11 cellular contexts compared by ENCODE assay signal in the genomic region with DNA sequence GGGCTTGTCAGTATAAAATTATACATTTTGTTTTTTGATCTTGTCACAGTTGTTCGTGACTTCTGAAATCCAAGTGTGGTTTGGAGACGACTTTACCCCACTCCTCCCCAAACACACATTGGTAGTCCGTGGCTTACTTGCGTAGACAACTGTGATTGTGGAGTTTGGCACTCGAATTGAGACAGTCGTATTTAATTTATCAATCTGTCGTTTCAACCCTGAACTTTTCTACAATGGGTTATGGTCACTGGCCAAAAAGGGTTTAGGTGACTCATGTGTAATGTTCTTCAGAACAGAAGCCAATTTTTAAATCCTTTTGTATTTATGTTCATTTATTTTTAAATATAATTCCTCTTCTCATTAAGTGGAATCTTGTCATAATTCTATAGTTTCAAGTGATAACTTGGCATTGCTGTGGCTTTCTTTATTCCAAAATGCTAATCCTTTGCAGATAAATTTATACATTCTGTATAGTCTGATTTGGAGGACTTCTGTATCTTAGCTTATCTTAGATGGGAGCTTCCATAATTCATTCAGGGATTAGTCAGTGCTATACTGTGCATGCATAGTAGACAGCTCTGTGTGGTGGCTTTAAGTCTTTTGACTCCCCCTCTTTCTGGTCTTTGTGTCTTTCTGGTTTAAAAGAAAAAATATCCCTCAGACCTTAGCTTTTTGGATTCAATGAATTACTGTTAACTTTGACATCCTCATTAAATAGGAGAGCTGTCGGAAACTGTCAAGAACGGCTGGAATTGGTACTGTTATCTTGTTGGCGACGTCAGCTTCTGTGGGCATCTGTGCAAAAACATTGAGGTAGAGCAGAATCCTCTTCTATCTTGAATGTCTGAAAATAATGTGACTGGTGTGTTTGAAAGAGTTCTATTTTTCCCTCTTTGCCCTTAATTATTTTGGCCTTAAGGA.
DNase-seq lines count a peak whose midpoint lies in the region; ATAC-seq and TF ChIP-seq lines count a peak whose summit lies in the region.
"Had no signal": no experiment of that assay in that cellular context is flagged by ENCODE, and none has a peak within 500 bp of the region (broad histone marks: within the 10 kb centered on the region; RNA-seq: fewer than 3 reads in every experiment).

No MANE protein-coding gene starts in this region.

- TF ChIP-seq CTCF in brain (conservative IDR thresholded peaks at IDR 0.05), result no peak
- no peak for TF ChIP-seq CTCF in BE2C (IDR thresholded peaks at IDR 0.05; ENCODE audit: low read depth, low read length)

- no peaks in the 10 kb centered on the region for H3K9me3 ChIP-seq in BLaER1 treated with 17β-estradiol and CSF1 and Interleukin-3, amounts not matched to agents 10 nM and 100 nM (replicated peaks in 1 of 11)
- no peaks in the 10 kb centered on the region for H3K9me3 ChIP-seq in BE2C

- peak; percentile 65 for DNase-seq in LHCN-M2 (ENCODE audit: low read depth)
- DNase-seq in naive thymus-derived CD8-positive, alpha-beta T cell, result peak in 3 of 10 donors; percentile 34 to 49 (median 45)
- no peak for DNase-seq in BE2C
- no peak for DNase-seq in NCI-H2196 treated with DMSO at 0.1 percent for 48 hours (lab: John Stamatoyannopoulos, UW; ENCODE audit: unreplicated experiment)
- DNase-seq in NOMO-1 treated with DMSO at 0.1 percent for 48 hours (lab: John Stamatoyannopoulos, UW; ENCODE audit: unreplicated experiment), result no peak
- DNase-seq: activated CD8-positive, alpha-beta memory T cell treated with anti-CD3 and anti-CD28 coated beads, Interleukin-2, amount 50 U/mL, for 48 hours; foreskin keratinocyte; NCI-H187 treated with DMSO at 0.1 percent for 48 hours had no signal

- peak overlapping the region in 3 of 5 experiments; percentile 57 to 90 (median 73) for H3K27ac Mint-ChIP-seq in brain
- peak overlapping the region; percentile 86 to 99 (median 94) for H3K27ac Mint-ChIP-seq in naive thymus-derived CD8-positive, alpha-beta T cell

- POLR2A ChIA-PET in naive thymus-derived CD8-positive, alpha-beta T cell (lab: Charles Lee), result interaction anchor here (1.1 to 3.4 kb wide), 8 partner anchors 10 to 32 kb away, joined by 3 to 29 read pairs (median 4); no protein-coding TSS in a partner anchor

- peak overlapping the region in 3 of 10 experiments; percentile 9 to 23 (median 11); a peak in 3 of 20 replicates for H3K4me3 ChIP-seq in BLaER1 treated with 17β-estradiol and CSF1 and Interleukin-3, amounts not matched to agents 10 nM and 100 nM
- H3K4me3 ChIP-seq in BE2C (ENCODE audit: low read depth, low read length), result no peak overlapping the region; the same call in 1 of the 2 replicates

- peak overlapping the region in 9 of 11 experiments; percentile 70 to 94 (median 82); a peak in 17 of 22 replicates for H3K27ac ChIP-seq in BLaER1 treated with 17β-estradiol and CSF1 and Interleukin-3, amounts not matched to agents 10 nM and 100 nM
- H3K27ac ChIP-seq: foreskin keratinocyte had no signal

- H3K4me2 ChIP-seq in BLaER1 treated with 17β-estradiol and CSF1 and Interleukin-3, amounts not matched to agents 10 nM and 100 nM, result peak overlapping the region; percentile 80 to 98 (median 92)

- H3K4me1 ChIP-seq in BLaER1 treated with 17β-estradiol and CSF1 and Interleukin-3, amounts not matched to agents 10 nM and 100 nM, result peaks cover 96 to 100% (median 100%) of the 10 kb centered on the region in 10 experiments
- peaks cover 26% of the 10 kb centered on the region for H3K4me1 ChIP-seq in BE2C

- H3K4me3 Mint-ChIP-seq in brain, result peak overlapping the region in 1 of 5 experiments; percentile 61
- H3K4me3 Mint-ChIP-seq in naive thymus-derived CD8-positive, alpha-beta T cell, result peak overlapping the region; percentile 45 to 89 (median 80)

- H3K9ac ChIP-seq in BLaER1 treated with 17β-estradiol and CSF1 and Interleukin-3, amounts not matched to agents 10 nM and 100 nM, result peak overlapping the region in 6 of 11 experiments; percentile 1 to 85 (median 22); a peak in 9 of 22 replicates

- peaks cover 0 to 26% (median 4%) of the 10 kb centered on the region in 11 experiments; a peak in 7 of 22 replicates for H3K36me3 ChIP-seq in BLaER1 treated with 17β-estradiol and CSF1 and Interleukin-3, amounts not matched to agents 10 nM and 100 nM
- no peaks in the 10 kb centered on the region for H3K36me3 ChIP-seq in BE2C

- H3K27me3 Mint-ChIP-seq in brain, result no peaks in the 10 kb centered on the region
- no peaks in the 10 kb centered on the region for H3K27me3 Mint-ChIP-seq in naive thymus-derived CD8-positive, alpha-beta T cell

- H3K27me3 ChIP-seq in BLaER1 treated with 17β-estradiol and CSF1 and Interleukin-3, amounts not matched to agents 10 nM and 100 nM, result no peaks in the 10 kb centered on the region
- no peaks in the 10 kb centered on the region for H3K27me3 ChIP-seq in BE2C
- H3K27me3 ChIP-seq: foreskin keratinocyte had no signal

- H3K9me3 Mint-ChIP-seq in brain, result no peaks in the 10 kb centered on the region
- H3K9me3 Mint-ChIP-seq in naive thymus-derived CD8-positive, alpha-beta T cell, result no peaks in the 10 kb centered on the region

- peaks cover 0 to 87% (median 50%) of the 10 kb centered on the region in 11 experiments; a peak in 16 of 22 replicates for H4K20me1 ChIP-seq in BLaER1 treated with 17β-estradiol and CSF1 and Interleukin-3, amounts not matched to agents 10 nM and 100 nM

- peaks cover 88% of the 10 kb centered on the region for H3K4me1 Mint-ChIP-seq in brain
- H3K4me1 Mint-ChIP-seq in naive thymus-derived CD8-positive, alpha-beta T cell, result peaks cover 57 to 99% (median 95%) of the 10 kb centered on the region in 4 donors

- peak; percentile 12 to 50 for ATAC-seq in naive thymus-derived CD8-positive, alpha-beta T cell
- ATAC-seq in HG02981 (IDR thresholded peaks at IDR 0.05; ENCODE audit: unreplicated experiment), result no peak
- ATAC-seq: foreskin keratinocyte had no signal

- peaks cover 15% of the 10 kb centered on the region for H3K36me3 Mint-ChIP-seq in brain
- H3K36me3 Mint-ChIP-seq in naive thymus-derived CD8-positive, alpha-beta T cell, result peaks cover 0 to 2% (median 0%) of the 10 kb centered on the region in 3 donors
